Comparison of ENCODE assay signal across 22 cellular contexts in the genomic region with DNA sequence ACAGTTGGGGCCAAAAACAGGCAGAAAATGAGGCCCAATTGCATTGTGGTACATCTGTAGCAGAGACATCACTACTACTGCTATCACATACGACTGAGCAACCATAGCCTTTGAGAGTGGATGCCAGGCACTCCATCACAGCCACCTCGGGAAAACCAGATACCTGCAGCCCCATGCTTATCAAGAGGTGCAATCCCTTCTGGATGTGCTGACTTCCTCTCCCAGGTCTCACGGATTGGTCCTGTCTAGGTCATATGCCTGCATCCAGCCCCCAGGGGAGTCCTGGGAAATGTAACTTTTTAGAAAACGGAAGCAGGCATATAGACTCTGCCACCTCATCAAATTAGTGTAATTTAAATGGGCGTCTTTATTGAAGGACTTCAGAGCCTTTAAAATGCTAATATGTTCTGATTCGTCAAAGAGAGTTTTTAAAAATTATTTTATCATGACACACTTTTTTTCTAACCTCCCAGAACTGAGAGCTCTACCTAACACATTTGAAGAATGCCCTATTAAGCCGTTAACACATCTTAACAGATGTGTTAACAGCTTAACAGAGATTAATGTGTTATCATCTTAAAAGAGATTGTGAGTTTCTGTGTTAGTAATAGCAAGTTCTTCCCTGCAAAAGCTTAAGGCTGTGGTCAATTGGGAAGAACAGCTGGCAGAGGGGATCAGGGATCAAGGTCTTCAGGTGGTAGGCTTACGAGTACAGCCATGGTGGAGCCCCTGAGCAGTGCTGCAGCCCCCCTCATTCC.
"Had no signal": no experiment of that assay in that cellular context is flagged by ENCODE, and none has a peak within 500 bp of the region (broad histone marks: within the 10 kb centered on the region; RNA-seq: fewer than 3 reads in every experiment).

No MANE protein-coding gene starts in this region.

- H3K36me3 ChIP-seq: adrenal gland, Peyer's patch, SJSA1 had no signal

- H3K4me2 ChIP-seq: KMS-11 had no signal

- H3K4me1 ChIP-seq: adrenal gland, Peyer's patch, SJSA1 had no signal

- H3K27ac ChIP-seq: adrenal gland, KMS-11, Peyer's patch, SJSA1 had no signal

- DNase-seq: activated CD4-positive, alpha-beta T cell treated with anti-CD3 and anti-CD28 coated beads for 4 hours; activated CD8-positive, alpha-beta memory T cell treated with anti-CD3 and anti-CD28 coated beads, Interleukin-2, amount 50 U/mL, for 4 hours; activated CD8-positive, alpha-beta T cell treated with anti-CD3 and anti-CD28 coated beads for 36 hours; activated gamma-delta T cell treated with Interleukin-2 at 50 U/mL for 16 hours; activated naive CD4-positive, alpha-beta T cell treated with anti-CD3 and anti-CD28 coated beads, Interleukin-2, amount 10 ng/mL, durations not matched to agents 7 days and 5 days; activated naive CD8-positive, alpha-beta T cell treated with anti-CD3 and anti-CD28 coated beads, Interleukin-2, amount 10 ng/mL, durations not matched to agents 7 days and 5 days; activated T-cell treated with anti-CD3 and anti-CD28 coated beads, Interleukin-2, amount 50 U/mL, for 72 hours; adrenal gland; anterior cingulate cortex; caudate nucleus; NCI-H1092; NCI-H1417; NCI-H1930; NCI-H2171; NCI-H2227 treated with DMSO at 0.1 percent for 48 hours; NCI-H446 treated with DMSO at 0.1 percent for 48 hours; Peyer's patch; SHP77; T-cell had no signal

- H3K9me3 ChIP-seq: Peyer's patch, SJSA1 had no signal

- H3K4me3 ChIP-seq: adrenal gland, Peyer's patch, SJSA1 had no signal

- H3K9ac ChIP-seq: KMS-11 had no signal

- H3K27me3 ChIP-seq: adrenal gland, Peyer's patch, SJSA1 had no signal

- ATAC-seq: activated CD4-positive, CD25-positive, alpha-beta regulatory T cell treated with anti-CD3 and anti-CD28 coated beads, Interleukin-2, amount 50 U/mL, for 24 hours; activated CD8-positive, alpha-beta T cell treated with anti-CD3 and anti-CD28 coated beads for 36 hours; activated T-cell treated with anti-CD3 and anti-CD28 coated beads, Interleukin-2, amount 50 U/mL, for 72 hours; T-cell had no signal
